In genomic region chr3:120368172-120368571, GRCh38 we compare ENCODE assay signal across 15 cellular contexts.
"Had no signal": no experiment of that assay in that cellular context is flagged by ENCODE, and none has a peak within 500 bp of the region (broad histone marks: within the 10 kb centered on the region; RNA-seq: fewer than 3 reads in every experiment).

No MANE protein-coding gene starts in this region.

- H3K4me1 ChIP-seq: breast epithelium, gastrocnemius medialis, heart left ventricle, thyroid gland had no signal

- H3K36me3 ChIP-seq: breast epithelium, gastrocnemius medialis, heart left ventricle, thyroid gland had no signal

- H3K4me3 ChIP-seq: breast epithelium, gastrocnemius medialis, heart left ventricle, thyroid gland had no signal

- H3K9me3 ChIP-seq: breast epithelium, gastrocnemius medialis, heart left ventricle, thyroid gland had no signal

- H3K4me1 Mint-ChIP-seq: immature natural killer cell; nephron; stimulated activated memory B cell treated with anti-CD40 and anti-IgM and Interleukin-4, amounts not matched to agents 10 μg/mL and 1 μg/mL and 100 μg/mL, for 72 hours had no signal

- H3K27ac ChIP-seq: breast epithelium, gastrocnemius medialis, heart left ventricle, thyroid gland had no signal

- H3K4me3 Mint-ChIP-seq: immature natural killer cell; nephron; stimulated activated memory B cell treated with anti-CD40 and anti-IgM and Interleukin-4, amounts not matched to agents 10 μg/mL and 1 μg/mL and 100 μg/mL, for 72 hours had no signal

- H3K9me3 Mint-ChIP-seq: immature natural killer cell; stimulated activated memory B cell treated with anti-CD40 and anti-IgM and Interleukin-4, amounts not matched to agents 10 μg/mL and 1 μg/mL and 100 μg/mL, for 72 hours had no signal

- DNase-seq: activated CD4-positive, alpha-beta T cell treated with anti-CD3 and anti-CD28 coated beads for 48 hours; activated CD8-positive, alpha-beta memory T cell treated with anti-CD3 and anti-CD28 coated beads for 24 hours; activated naive CD4-positive, alpha-beta T cell; aorta; cerebellar nuclear complex; effector memory CD4-positive, alpha-beta T cell; gastrocnemius medialis; heart left ventricle; immature natural killer cell; nucleus accumbens; posterior cingulate gyrus; thyroid gland had no signal

- H3K36me3 Mint-ChIP-seq: immature natural killer cell; stimulated activated memory B cell treated with anti-CD40 and anti-IgM and Interleukin-4, amounts not matched to agents 10 μg/mL and 1 μg/mL and 100 μg/mL, for 72 hours had no signal

- H3K27me3 ChIP-seq: breast epithelium, gastrocnemius medialis, heart left ventricle, thyroid gland had no signal

- ATAC-seq: gastrocnemius medialis; heart left ventricle; stimulated activated memory B cell treated with anti-CD40 and anti-IgM and Interleukin-4, amounts not matched to agents 10 μg/mL and 1 μg/mL and 100 μg/mL, for 72 hours had no signal

- H3K27ac Mint-ChIP-seq: immature natural killer cell; stimulated activated memory B cell treated with anti-CD40 and anti-IgM and Interleukin-4, amounts not matched to agents 10 μg/mL and 1 μg/mL and 100 μg/mL, for 72 hours had no signal
